ENCODE assay signal across 8 cellular contexts in the genomic region with DNA sequence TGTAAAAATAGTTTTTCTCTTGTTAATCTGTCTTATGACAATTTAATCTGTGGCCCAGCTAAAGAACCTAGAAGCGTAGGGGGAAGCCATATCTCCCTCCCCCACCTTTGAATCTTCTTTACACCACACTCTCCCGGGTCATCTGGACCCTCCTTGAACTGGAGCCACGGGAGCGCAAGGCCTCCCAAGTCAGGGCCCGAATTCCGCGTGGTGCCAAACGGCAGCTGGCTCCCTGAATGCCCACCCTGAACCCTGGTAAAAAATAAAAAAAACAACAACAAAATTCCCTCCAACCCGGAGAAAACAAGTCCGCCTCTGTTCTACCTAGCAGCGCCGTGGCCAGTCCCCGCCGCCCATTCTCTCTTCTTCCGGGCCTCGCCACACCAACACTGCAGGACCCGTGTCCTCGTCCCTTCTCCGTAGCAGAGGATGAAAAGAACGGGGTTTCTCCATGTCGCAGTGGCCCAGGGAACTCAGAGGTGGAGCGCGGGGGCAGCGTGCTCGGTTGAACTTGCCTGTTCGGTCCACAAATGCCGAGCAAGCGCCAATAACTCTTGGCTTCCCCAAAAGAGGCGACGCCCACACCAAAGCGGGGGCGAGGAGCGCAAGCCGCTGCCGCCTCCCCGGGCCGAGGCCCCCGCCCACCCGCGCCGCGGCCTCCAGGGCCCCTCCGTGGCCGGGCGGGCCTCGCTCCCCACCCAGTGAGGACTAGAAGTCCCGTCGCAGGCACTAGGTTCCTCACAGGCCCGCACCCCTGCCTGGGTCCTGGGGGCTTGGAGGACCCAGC. TPM values are rescaled to one million over a fixed set of nuclear protein-coding genes. Genes with fewer than 3 reads are reported as not detected.
DNase-seq lines count a peak whose midpoint lies in the region; ATAC-seq and TF ChIP-seq lines count a peak whose summit lies in the region.

No MANE protein-coding gene starts in this region.

- H4K20me1 ChIP-seq in PC-9 (ENCODE audit: insufficient read depth) = peaks cover 5% of the 10 kb centered on the region; the same call in 1 of the 2 replicates

- no peak for TF ChIP-seq CTCF in PC-9 (conservative IDR thresholded peaks at IDR 0.05)
- TF ChIP-seq CTCF in nephron progenitor cell (IDR thresholded peaks at IDR 0.05) = no peak

- H2AFZ ChIP-seq in PC-9 = peak overlapping the region; percentile 96

- H3F3A ChIP-seq in PC-9 (ENCODE audit: insufficient read depth, low read depth) = peaks cover 22% of the 10 kb centered on the region

- H3K4me3 Mint-ChIP-seq in nephron progenitor cell = peak overlapping the region; percentile 97

- peaks cover under 1% of the 10 kb centered on the region; the same call in 1 of the 2 replicates for H3K9me3 ChIP-seq in PC-9 (ENCODE audit: insufficient read depth, low read depth)
- no peaks in the 10 kb centered on the region for H3K9me3 ChIP-seq in subcutaneous abdominal adipose tissue (ENCODE audit: control insufficient read depth in 5 of 5, low read length in 5 of 5)

- ATAC-seq in GM19372 (IDR thresholded peaks at IDR 0.05; ENCODE audit: low read depth, unreplicated experiment) = peak; percentile 63
- ATAC-seq in HG03457 (IDR thresholded peaks at IDR 0.05; ENCODE audit: unreplicated experiment) = peak; percentile 53

- H3K4me2 ChIP-seq in PC-9 = peak overlapping the region; percentile 88

- CTCF ChIA-PET in PC-9 (lab: Charles Lee) = interaction anchor here (1.3 kb wide), 1 partner anchor 96 kb away, joined by 6 read pairs; no protein-coding TSS in a partner anchor

- no peaks in the 10 kb centered on the region for H3K9me2 ChIP-seq in PC-9 (ENCODE audit: insufficient read depth)

- peaks cover 29% of the 10 kb centered on the region for H3K9me3 Mint-ChIP-seq in nephron progenitor cell

- peaks cover 17% of the 10 kb centered on the region for H3K36me3 Mint-ChIP-seq in nephron progenitor cell (ENCODE audit: low read depth)

- TSS peak; percentile 60 for BruUV-seq in PC-9 (replicated peaks; lab: Mats Ljungman, UMichigan)

- no peaks in the 10 kb centered on the region; the same call in 1 of the 2 replicates for H3K36me3 ChIP-seq in PC-9 (ENCODE audit: low read depth)
- peaks cover 0 to 6% (median 0%) of the 10 kb centered on the region in 5 donors for H3K36me3 ChIP-seq in subcutaneous abdominal adipose tissue (ENCODE audit: control insufficient read depth in 5 of 5, insufficient read depth in 5 of 5, low read length in 5 of 5)

- DNase-seq in CD1c-positive myeloid dendritic cell (ENCODE audit: extremely low spot score) (peak; percentile 85), PC-9 (peak; percentile 48 to 72), fibroblast of peridontal ligament (ENCODE audit: extremely low read depth) (peak; percentile 53), nephron progenitor cell (peak; percentile 55)
- DNase-seq in activated T-helper 1 cell treated with anti-CD3 and anti-CD28 coated beads, Interleukin-2, amount 50 U/mL, for 16 hours (ENCODE audit: low read depth in 1 of 2, low spot score in 1 of 2) = peak; percentile 23 to 32

- intact Hi-C loops in PC-9 (cut with micrococcal nuclease; ENCODE audit: unreplicated experiment) = loop anchor here (1.0 to 10.0 kb wide), 6 partner anchors 15 to 447 kb away; a partner anchor contains a TSS

- H3K27ac Mint-ChIP-seq in nephron progenitor cell = peak overlapping the region; percentile 90

- H3K79me2 ChIP-seq in PC-9 (ENCODE audit: low read depth) = peaks cover 36% of the 10 kb centered on the region

- peaks cover 10% of the 10 kb centered on the region for H3K4me1 ChIP-seq in PC-9 (replicated peaks; ENCODE audit: insufficient read depth)
- peaks cover 4 to 28% (median 27%) of the 10 kb centered on the region in 5 donors for H3K4me1 ChIP-seq in subcutaneous abdominal adipose tissue (ENCODE audit: control insufficient read depth in 5 of 5, insufficient read depth in 5 of 5, low read length in 5 of 5)

- POLR2A ChIA-PET in PC-9 (lab: Charles Lee; ENCODE audit: unreplicated experiment) = interaction anchor here (0.5 to 0.6 kb wide), 2 partner anchors 50 to 441 kb away, joined by 3 to 16 read pairs; no protein-coding TSS in a partner anchor

- H3K27me3 ChIP-seq in PC-9 (ENCODE audit: insufficient read depth, low read depth) (no peaks in the 10 kb centered on the region), subcutaneous abdominal adipose tissue (ENCODE audit: control insufficient read depth in 5 of 5, insufficient read depth in 4 of 5, low read length in 5 of 5) (no peaks in the 10 kb centered on the region)

- peak overlapping the region; percentile 16; the same call in 1 of the 2 replicates for H3K27ac ChIP-seq in PC-9
- H3K27ac ChIP-seq in subcutaneous abdominal adipose tissue (ENCODE audit: low read depth, low read length) = peak overlapping the region; percentile 94

- H3K9ac ChIP-seq in subcutaneous abdominal adipose tissue (ENCODE audit: low read length in 5 of 5) = peak overlapping the region; percentile 74 to 90 (median 83)

- peaks cover 16% of the 10 kb centered on the region for H3K27me3 Mint-ChIP-seq in nephron progenitor cell (ENCODE audit: low read depth, poor library complexity)

- H3K4me3 ChIP-seq in PC-9 (peak overlapping the region; percentile 78), subcutaneous abdominal adipose tissue (ENCODE audit: low read depth in 1 of 5, low read length in 5 of 5) (peak overlapping the region; percentile 71 to 84 (median 75))

- peaks cover 34% of the 10 kb centered on the region for H3K4me1 Mint-ChIP-seq in nephron progenitor cell

RNA-seq across cellular contexts. Expression of a gene that starts 15.1 kb away (rescaled TPM):
- 155 and 160 TPM in 2 replicates for total RNA-seq in PC-9 (2021)

RNA-seq across cellular contexts. Expression of a gene that starts 50.6 kb away (rescaled TPM):
- 49.1 and 56.7 TPM in 2 replicates for total RNA-seq in PC-9 (2021)

Comparison
In these comparisons a context has a peak if more than half of its experiments do, and no peak if none do; other contexts are left out.
1. Peak in every context shown above with its lines: DNase-seq, ATAC-seq, H3K4me3 ChIP-seq and H3K27ac ChIP-seq.
2. DNase-seq: peak in every context shown above with its lines; median percentile 85 in CD1c-positive myeloid dendritic cell; 60 in PC-9; 55 in nephron progenitor cell; 53 in fibroblast of peridontal ligament; 28 in activated T-helper 1 cell treated with anti-CD3 and anti-CD28 coated beads, Interleukin-2, amount 50 U/mL, for 16 hours.